Comparison of ENCODE assay signal across 1 cellular context in genomic region chr7:103447073-103447960, GRCh38.
TF ChIP-seq lines count a peak whose summit lies in the region.

No MANE protein-coding gene starts in this region.

TF ChIP-seq in HepG2, 621 proteins besides CTCF, POLR2A, EP300 and RAD21 (continued from another document and continues in another):
- TF ChIP-seq GABPA (IDR thresholded peaks at IDR 0.05; ENCODE audit: low read depth, low read length) = no peak
- no peak for TF ChIP-seq GABPA (CRISPR knock-in tag; IDR thresholded peaks at IDR 0.05; ENCODE audit: low read depth)
- TF ChIP-seq NBN (conservative IDR thresholded peaks at IDR 0.05) = no peak
- TF ChIP-seq HMGXB4 (CRISPR knock-in tag; IDR thresholded peaks at IDR 0.05; ENCODE audit: borderline replicate concordance in 1 of 2, low read depth in 1 of 2) = 0 out of 4 replicates have a peak, but pooled peaks of 1 of the 2 experiments have one; percentile 45
- no peak for TF ChIP-seq PRDM4 (CRISPR knock-in tag; IDR thresholded peaks at IDR 0.05; ENCODE audit: borderline replicate concordance)
- TF ChIP-seq ZNF598 (CRISPR knock-in tag; IDR thresholded peaks at IDR 0.05; ENCODE audit: borderline replicate concordance) = no peak
- no peak for TF ChIP-seq ZFX (CRISPR knock-in tag; IDR thresholded peaks at IDR 0.05; ENCODE audit: low read depth)
- TF ChIP-seq TBX3 (IDR thresholded peaks at IDR 0.05; ENCODE audit: borderline replicate concordance) = no peak
- TF ChIP-seq ELF3 (CRISPR knock-in tag; IDR thresholded peaks at IDR 0.05) = 0 out of 2 replicates have a peak, but pooled peaks have one; percentile 30
- no peak for TF ChIP-seq HDAC6 (IDR thresholded peaks at IDR 0.05; ENCODE audit: low read depth, low read length)
- no peak for TF ChIP-seq IRF9 (CRISPR knock-in tag; IDR thresholded peaks at IDR 0.05; ENCODE audit: borderline replicate concordance)
- TF ChIP-seq TBP (CRISPR knock-in tag; IDR thresholded peaks at IDR 0.05) = no peak
- TF ChIP-seq ONECUT2 (CRISPR knock-in tag; IDR thresholded peaks at IDR 0.05) = no peak
- no peak for TF ChIP-seq JDP2 (CRISPR knock-in tag; IDR thresholded peaks at IDR 0.05; ENCODE audit: borderline replicate concordance)
- no peak for TF ChIP-seq DBP (CRISPR knock-in tag; IDR thresholded peaks at IDR 0.05; ENCODE audit: not compliant biosample characterization)
- TF ChIP-seq ERF (CRISPR knock-in tag; IDR thresholded peaks at IDR 0.05) = peak; percentile 46; the same call in 1 of the 2 replicates
- TF ChIP-seq SIX4 (CRISPR knock-in tag; IDR thresholded peaks at IDR 0.05) = no peak
- no peak for TF ChIP-seq ZNF768 (CRISPR knock-in tag; IDR thresholded peaks at IDR 0.05)
- no peak for TF ChIP-seq DMTF1 (CRISPR knock-in tag; IDR thresholded peaks at IDR 0.05)
- TF ChIP-seq ZNF143 (CRISPR knock-in tag; IDR thresholded peaks at IDR 0.05) = no peak
- TF ChIP-seq RFX3 (CRISPR knock-in tag; IDR thresholded peaks at IDR 0.05) = no peak
- no peak for TF ChIP-seq ZNF484 (CRISPR knock-in tag; IDR thresholded peaks at IDR 0.05; ENCODE audit: borderline replicate concordance, low read depth)
- TF ChIP-seq KDM2A (CRISPR knock-in tag; IDR thresholded peaks at IDR 0.05; ENCODE audit: borderline replicate concordance, low read depth) = peak; percentile 33; the same call in 1 of the 2 replicates
- no peak for TF ChIP-seq ZNF292 (CRISPR knock-in tag; IDR thresholded peaks at IDR 0.05; ENCODE audit: borderline replicate concordance, low read depth)
- no peak for TF ChIP-seq SRSF9 (IDR thresholded peaks at IDR 0.05; ENCODE audit: borderline replicate concordance, insufficient read depth, low read depth, low read length, poor library complexity, severe bottlenecking)
- TF ChIP-seq FOXM1 (CRISPR knock-in tag; IDR thresholded peaks at IDR 0.05) = no peak
- TF ChIP-seq ZNF615 (CRISPR knock-in tag; IDR thresholded peaks at IDR 0.05; ENCODE audit: borderline replicate concordance) = no peak
- no peak for TF ChIP-seq BCL3 (CRISPR knock-in tag; IDR thresholded peaks at IDR 0.05)
- no peak for TF ChIP-seq ZNF562 (CRISPR knock-in tag; IDR thresholded peaks at IDR 0.05; ENCODE audit: borderline replicate concordance)
- no peak for TF ChIP-seq ZNF687 (CRISPR knock-in tag; IDR thresholded peaks at IDR 0.05)
- TF ChIP-seq ARID4A (CRISPR knock-in tag; IDR thresholded peaks at IDR 0.05; ENCODE audit: borderline replicate concordance) = no peak
- TF ChIP-seq CCDC6 (CRISPR knock-in tag; IDR thresholded peaks at IDR 0.05) = no peak
- TF ChIP-seq HNF1A (IDR thresholded peaks at IDR 0.05; ENCODE audit: low read depth) = no peak
- no peak for TF ChIP-seq HNF1A (CRISPR knock-in tag; IDR thresholded peaks at IDR 0.05; ENCODE audit: borderline replicate concordance)
- TF ChIP-seq ZNF652 (CRISPR knock-in tag; IDR thresholded peaks at IDR 0.05; ENCODE audit: borderline replicate concordance, low read depth) = no peak
- TF ChIP-seq MIXL1 (CRISPR knock-in tag; IDR thresholded peaks at IDR 0.05) = no peak
